Comparison of ENCODE assay signal across 26 cellular contexts in the genomic region with DNA sequence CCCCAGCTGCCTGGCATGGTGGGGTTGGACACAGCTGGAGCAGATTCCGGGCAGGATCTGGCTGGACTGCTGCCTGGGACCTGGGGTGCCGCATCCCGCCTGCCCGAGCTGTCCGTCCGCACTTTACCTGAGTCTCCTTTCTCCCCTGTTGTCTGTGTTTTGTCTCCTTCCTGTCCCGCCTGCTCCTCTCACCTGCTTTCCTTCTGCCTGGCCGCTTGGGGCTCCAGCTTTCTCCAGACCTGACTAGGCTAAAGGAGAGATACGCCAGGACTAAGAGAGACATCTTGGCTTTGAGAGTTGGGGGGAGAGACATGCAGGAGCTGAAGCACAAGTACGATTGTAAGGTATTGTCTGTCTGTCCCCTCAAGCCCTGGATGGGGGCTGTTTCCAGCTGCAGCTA.
"Had no signal": no experiment of that assay in that cellular context is flagged by ENCODE, and none has a peak within 500 bp of the region (broad histone marks: within the 10 kb centered on the region; RNA-seq: fewer than 3 reads in every experiment).

No MANE protein-coding gene starts in this region.

- H3K27me3 Mint-ChIP-seq: activated CD8-positive, alpha-beta T cell treated with anti-CD3 and anti-CD28 coated beads for 36 hours had no signal

- H3K4me1 Mint-ChIP-seq: activated naive CD8-positive, alpha-beta T cell treated with anti-CD3 and anti-CD28 coated beads, Interleukin-2, amount 10 ng/mL, durations not matched to agents 7 days and 5 days had no signal

- H3K36me3 Mint-ChIP-seq: activated naive CD8-positive, alpha-beta T cell treated with anti-CD3 and anti-CD28 coated beads, Interleukin-2, amount 10 ng/mL, durations not matched to agents 7 days and 5 days had no signal

- H3K27ac ChIP-seq: adrenal gland, breast epithelium, Peyer's patch, RWPE1, SJCRH30, WERI-Rb-1 had no signal

- H3K4me1 ChIP-seq: adrenal gland, breast epithelium, Peyer's patch had no signal

- H3K27ac Mint-ChIP-seq: activated CD8-positive, alpha-beta T cell treated with anti-CD3 and anti-CD28 coated beads for 36 hours; activated naive CD8-positive, alpha-beta T cell treated with anti-CD3 and anti-CD28 coated beads, Interleukin-2, amount 10 ng/mL, durations not matched to agents 7 days and 5 days had no signal

- H3K9ac ChIP-seq: SK-N-SH had no signal

- DNase-seq: activated CD4-positive, alpha-beta T cell treated with anti-CD3 and anti-CD28 coated beads for 4 hours; activated CD8-positive, alpha-beta memory T cell treated with anti-CD3 and anti-CD28 coated beads, Interleukin-2, amount 50 U/mL, for 48 hours; activated CD8-positive, alpha-beta T cell treated with anti-CD3 and anti-CD28 coated beads for 36 hours; activated naive CD4-positive, alpha-beta T cell treated with anti-CD3 and anti-CD28 coated beads, Interleukin-2, amount 50 U/mL, for 16 hours; activated naive CD8-positive, alpha-beta T cell treated with anti-CD3 and anti-CD28 coated beads, Interleukin-2, amount 10 ng/mL, durations not matched to agents 7 days and 5 days; activated T-cell treated with anti-CD3 and anti-CD28 coated beads, Interleukin-2, amount 50 U/mL, for 1 hour; adrenal gland; anterior cingulate cortex; Karpas-422; MM.1S; NCI-H1048; NCI-H1930; NCI-H2171; NCI-H226; NCI-H526; NCI-H774; NK-92 treated with Interleukin-12 subunit alpha and Interleukin-12 subunit beta, amount 100 ng/mL, for 24 hours; Peyer's patch; Right ventricle myocardium superior; SJCRH30; SK-N-SH; T-helper 1 cell; WERI-Rb-1 had no signal

- H3K27me3 ChIP-seq: adrenal gland, breast epithelium, Peyer's patch, SJCRH30 had no signal

- H3K9me3 ChIP-seq: adrenal gland, breast epithelium, Peyer's patch, SJCRH30, SK-N-SH had no signal

- H3K4me3 Mint-ChIP-seq: activated CD8-positive, alpha-beta T cell treated with anti-CD3 and anti-CD28 coated beads for 36 hours; activated naive CD8-positive, alpha-beta T cell treated with anti-CD3 and anti-CD28 coated beads, Interleukin-2, amount 10 ng/mL, durations not matched to agents 7 days and 5 days had no signal

- ATAC-seq: activated CD4-positive, CD25-positive, alpha-beta regulatory T cell treated with anti-CD3 and anti-CD28 coated beads, Interleukin-2, amount 50 U/mL, for 24 hours; activated CD8-positive, alpha-beta T cell treated with anti-CD3 and anti-CD28 coated beads for 36 hours had no signal

- H3K4me3 ChIP-seq: adrenal gland, breast epithelium, Peyer's patch, SJCRH30 had no signal

- H3K9me3 Mint-ChIP-seq: activated CD8-positive, alpha-beta T cell treated with anti-CD3 and anti-CD28 coated beads for 36 hours; activated naive CD8-positive, alpha-beta T cell treated with anti-CD3 and anti-CD28 coated beads, Interleukin-2, amount 10 ng/mL, durations not matched to agents 7 days and 5 days had no signal

- H3K36me3 ChIP-seq: adrenal gland, breast epithelium, SJCRH30 had no signal
